In genomic region chr1:175569117-175569743, GRCh38 we compare ENCODE assay signal across 17 cellular contexts.
A peak's percentile ranks its signal among the peaks of the same experiment; 100 is the strongest.
DNase-seq lines count a peak whose midpoint lies in the region; FAIRE-seq and TF ChIP-seq lines count a peak whose summit lies in the region.
"Had no signal": no experiment of that assay in that cellular context is flagged by ENCODE, and none has a peak within 500 bp of the region (broad histone marks: within the 10 kb centered on the region; RNA-seq: fewer than 3 reads in every experiment).

No MANE protein-coding gene starts in this region.

- no peak overlapping the region for H2BK20ac ChIP-seq in H9 (ENCODE audit: low read depth, low read length, poor library complexity, severe bottlenecking)

- H2BK12ac ChIP-seq in H9 (ENCODE audit: insufficient read length, low read depth, low read length) = no peak overlapping the region

- H3K36me3 Mint-ChIP-seq in H9 (ENCODE audit: insufficient read depth in 1 of 3, low read depth in 3 of 3) (no peaks in the 10 kb centered on the region), neural crest cell (ENCODE audit: low read depth) (no peaks in the 10 kb centered on the region)

- H4K8ac ChIP-seq in H9 (replicated peaks; ENCODE audit: insufficient read length, low read depth, low read length) = no peak overlapping the region

- no peaks in the 10 kb centered on the region for H3K79me1 ChIP-seq in H9 (ENCODE audit: insufficient read depth, low read depth, low read length, poor library complexity, severe bottlenecking)

- H2AK5ac ChIP-seq in H9 (ENCODE audit: insufficient read length, low read length) = no peak overlapping the region

- no peak overlapping the region for H2AFZ ChIP-seq in H9 (ENCODE audit: low read length)

- no peak overlapping the region for H3K18ac ChIP-seq in H9 (ENCODE audit: insufficient read length, low read depth, low read length)

- H3K4me1 Mint-ChIP-seq in H9 = peaks cover 9 to 10% of the 10 kb centered on the region in 2 experiments
- H3K4me1 Mint-ChIP-seq in neural crest cell = peaks cover 24% of the 10 kb centered on the region
- H3K4me1 Mint-ChIP-seq: T-helper 17 cell had no signal

- H3K27ac ChIP-seq in H9 (ENCODE audit: insufficient read length, low read depth, low read length) = no peak overlapping the region
- H3K27ac ChIP-seq: BLaER1 had no signal

- H4K91ac ChIP-seq in H9 (ENCODE audit: insufficient read length, low read depth, low read length) = no peak overlapping the region

- no peak for DNase-seq in GM12864 (ENCODE audit: low read depth)
- no peak for DNase-seq in H9
- peak; percentile 9 for DNase-seq in SK-MEL-5 (ENCODE audit: low read depth, low spot score)
- no peak for DNase-seq in neural crest cell (ENCODE audit: low read depth, low spot score)
- no peak for DNase-seq in GM12891 (ENCODE audit: insufficient read length, low spot score)
- DNase-seq in RCC 7860 (ENCODE audit: low spot score) = no peak
- DNase-seq in activated naive CD4-positive, alpha-beta T cell (lab: John Stamatoyannopoulos, UW) = no peak
- DNase-seq: DMS153, Karpas-422, NCI-H1048, NCI-H146, NCI-H2107, NCI-H345, NCI-H69, SHP77 treated with DMSO at 0.1 percent for 48 hours, T-helper 17 cell had no signal

- no peaks in the 10 kb centered on the region for H3K9me3 ChIP-seq in H9 (ENCODE audit: control insufficient read depth, low read depth, low read length)
- H3K9me3 ChIP-seq: BLaER1 had no signal

- no peak overlapping the region for H3K4me2 ChIP-seq in H9 (ENCODE audit: insufficient read depth, insufficient read length, low read length)
- H3K4me2 ChIP-seq: BLaER1 had no signal

- no peak overlapping the region for H3K9ac ChIP-seq in H9 (ENCODE audit: extremely low read depth, insufficient read length, low read length)
- H3K9ac ChIP-seq: BLaER1 had no signal

- no peak overlapping the region for H4K5ac ChIP-seq in H9 (ENCODE audit: insufficient read length, low read depth, low read length)

- H2BK120ac ChIP-seq in H9 (ENCODE audit: low read depth, low read length, poor library complexity, severe bottlenecking) = no peak overlapping the region

- H3K4me3 Mint-ChIP-seq in H9 = no peak overlapping the region
- no peak overlapping the region for H3K4me3 Mint-ChIP-seq in neural crest cell
- H3K4me3 Mint-ChIP-seq: T-helper 17 cell had no signal

- WGBS in H9 (ENCODE audit: extremely low coverage, insufficient read length, low lambda C conversion rate) = no CpG with 5 or more reads among the region's 7 CpGs

- TF ChIP-seq CTCF in GM12864 (IDR thresholded peaks at IDR 0.05; ENCODE audit: low read depth, low read length, missing control alignments) (peak; percentile 17), H9 (conservative IDR thresholded peaks at IDR 0.05) (peak; percentile 41; the same call in 2 of the 3 replicates), neural crest cell (conservative IDR thresholded peaks at IDR 0.05) (peak; percentile 17)

- FAIRE-seq in GM12891 (lab: Jason Lieb, UNC) (no peak), RCC 7860 (lab: Jason Lieb, UNC) (no peak)

- H2BK15ac ChIP-seq in H9 (ENCODE audit: low read depth, low read length) = no peak overlapping the region

- no peaks in the 10 kb centered on the region for H3K23me2 ChIP-seq in H9 (ENCODE audit: insufficient read length, low read depth, low read length, poor library complexity, severe bottlenecking)

- in situ Hi-C loops in SK-MEL-5 (cut with HindIII; ENCODE audit: low pct_unique_long_range_greater_than_20kb, low sequenced_read_pairs) = no loop called here

- no peak overlapping the region for H3K23ac ChIP-seq in H9 (ENCODE audit: insufficient read length, low read depth, low read length)

- H3K4ac ChIP-seq in H9 (ENCODE audit: low read depth, low read length) = no peak overlapping the region

- TF ChIP-seq POLR2A in GM12891 (IDR thresholded peaks at IDR 0.05; ENCODE audit: low read depth, low read length) = no peak

- peaks cover 72% of the 10 kb centered on the region for H3K27me3 Mint-ChIP-seq in H9 (ENCODE audit: low read depth)
- H3K27me3 Mint-ChIP-seq in neural crest cell (ENCODE audit: low read depth) = peaks cover 2% of the 10 kb centered on the region

- no peaks in the 10 kb centered on the region; the same call in 1 of the 2 replicates for H3K4me1 ChIP-seq in H9 (ENCODE audit: insufficient read depth, low read length)
- H3K4me1 ChIP-seq: BLaER1 had no signal

- no peaks in the 10 kb centered on the region for H3K79me2 ChIP-seq in H9 (ENCODE audit: insufficient read depth, low read length)

- H4K20me1 ChIP-seq in H9 (ENCODE audit: control insufficient read depth, insufficient read depth, insufficient read length) = no peaks in the 10 kb centered on the region
- H4K20me1 ChIP-seq: BLaER1 had no signal

- no peak overlapping the region for H3K56ac ChIP-seq in H9 (ENCODE audit: insufficient read length, low read depth, low read length)

- peaks cover 18% of the 10 kb centered on the region; the same call in 1 of the 2 replicates for H3K27me3 ChIP-seq in H9 (ENCODE audit: insufficient read depth, low read length)
- H3K27me3 ChIP-seq: BLaER1 had no signal

- no peak overlapping the region for H3T11ph ChIP-seq in H9 (ENCODE audit: low read length)

- H3K14ac ChIP-seq in H9 (ENCODE audit: insufficient read depth, low read length) = no peak overlapping the region

- H2BK5ac ChIP-seq in H9 (ENCODE audit: insufficient read length, low read length) = no peak overlapping the region

- H3K9me3 Mint-ChIP-seq in H9 (no peaks in the 10 kb centered on the region), neural crest cell (no peaks in the 10 kb centered on the region)

- H3K27ac Mint-ChIP-seq in H9 (no peak overlapping the region), neural crest cell (ENCODE audit: unreplicated experiment) (peak overlapping the region; percentile 65)
- H3K27ac Mint-ChIP-seq: T-helper 17 cell had no signal

- H3K4me3 ChIP-seq in GM12864 (ENCODE audit: low read depth, low read length) = no peak overlapping the region
- H3K4me3 ChIP-seq: BLaER1 had no signal

TF ChIP-seq in GM12891, 5 proteins besides CTCF, POLR2A, EP300 and RAD21:
- TF ChIP-seq PAX5 (IDR thresholded peaks at IDR 0.05; ENCODE audit: insufficient read depth, low read length, severe bottlenecking) (no peak), POLR2AphosphoS5 (IDR thresholded peaks at IDR 0.05; ENCODE audit: low read depth, low read length) (no peak), TAF1 (IDR thresholded peaks at IDR 0.05; ENCODE audit: low read depth, low read length) (no peak), SPI1 (IDR thresholded peaks at IDR 0.05; ENCODE audit: low read depth, low read length) (no peak), POU2F2 (IDR thresholded peaks at IDR 0.05; ENCODE audit: low read depth, low read length) (no peak)
TF ChIP-seq in GM12891: peak in this region for 0.
